In the genomic region with DNA sequence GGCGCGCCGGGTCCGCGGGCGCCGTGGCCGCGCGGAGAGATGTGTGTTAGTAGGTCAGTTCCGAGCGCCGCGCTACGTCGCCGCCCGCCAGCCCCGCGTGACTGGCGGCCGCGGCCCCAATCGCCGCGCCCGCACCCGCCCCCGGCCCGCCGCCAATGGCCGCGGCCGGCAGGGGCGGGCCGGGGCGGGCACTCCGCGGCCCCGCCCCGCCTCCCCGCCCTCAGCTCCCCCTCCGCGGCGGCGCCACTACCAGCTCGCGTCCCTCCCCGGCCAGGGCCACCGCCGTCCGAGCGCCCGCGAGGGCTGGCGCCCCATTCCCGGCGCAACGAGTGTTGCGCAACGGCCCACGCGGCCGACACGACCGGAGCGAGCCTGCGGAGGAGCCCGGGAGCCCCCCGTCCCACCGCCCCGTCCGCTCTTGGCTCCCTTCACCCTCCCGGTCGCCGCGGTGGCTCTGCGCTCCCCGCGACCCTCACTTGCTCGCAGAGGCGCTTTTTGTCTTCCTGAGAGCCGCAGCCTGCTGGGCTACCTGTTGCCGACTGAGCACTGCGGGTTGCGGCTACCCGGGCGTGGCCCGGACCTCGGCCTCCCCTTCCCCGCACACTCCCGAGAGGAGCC, we compare ENCODE assay signal across 1 cellular context.
TF ChIP-seq lines count a peak whose summit lies in the region.

A gene with protein sequence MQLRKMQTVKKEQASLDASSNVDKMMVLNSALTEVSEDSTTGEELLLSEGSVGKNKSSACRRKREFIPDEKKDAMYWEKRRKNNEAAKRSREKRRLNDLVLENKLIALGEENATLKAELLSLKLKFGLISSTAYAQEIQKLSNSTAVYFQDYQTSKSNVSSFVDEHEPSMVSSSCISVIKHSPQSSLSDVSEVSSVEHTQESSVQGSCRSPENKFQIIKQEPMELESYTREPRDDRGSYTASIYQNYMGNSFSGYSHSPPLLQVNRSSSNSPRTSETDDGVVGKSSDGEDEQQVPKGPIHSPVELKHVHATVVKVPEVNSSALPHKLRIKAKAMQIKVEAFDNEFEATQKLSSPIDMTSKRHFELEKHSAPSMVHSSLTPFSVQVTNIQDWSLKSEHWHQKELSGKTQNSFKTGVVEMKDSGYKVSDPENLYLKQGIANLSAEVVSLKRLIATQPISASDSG (minus strand): TSS at position 48 of the 618 bp plus-strand sequence. CDS start 13,098 bp downstream, outside the sequence.

TF ChIP-seq in K562, 482 proteins besides CTCF, POLR2A, EP300 and RAD21 (continued from another document and continues in another):
- TF ChIP-seq, protein P1, sequence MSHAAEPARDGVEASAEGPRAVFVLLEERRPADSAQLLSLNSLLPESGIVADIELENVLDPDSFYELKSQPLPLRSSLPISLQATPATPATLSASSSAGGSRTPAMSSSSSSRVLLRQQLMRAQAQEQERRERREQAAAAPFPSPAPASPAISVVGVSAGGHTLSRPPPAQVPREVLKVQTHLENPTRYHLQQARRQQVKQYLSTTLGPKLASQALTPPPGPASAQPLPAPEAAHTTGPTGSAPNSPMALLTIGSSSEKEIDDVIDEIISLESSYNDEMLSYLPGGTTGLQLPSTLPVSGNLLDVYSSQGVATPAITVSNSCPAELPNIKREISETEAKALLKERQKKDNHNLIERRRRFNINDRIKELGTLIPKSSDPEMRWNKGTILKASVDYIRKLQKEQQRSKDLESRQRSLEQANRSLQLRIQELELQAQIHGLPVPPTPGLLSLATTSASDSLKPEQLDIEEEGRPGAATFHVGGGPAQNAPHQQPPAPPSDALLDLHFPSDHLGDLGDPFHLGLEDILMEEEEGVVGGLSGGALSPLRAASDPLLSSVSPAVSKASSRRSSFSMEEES (CRISPR knock-in tag; IDR thresholded peaks at IDR 0.05), result no peak
- TF ChIP-seq ZNF184 (CRISPR knock-in tag; IDR thresholded peaks at IDR 0.05) (no peak), TCF7L2 (IDR thresholded peaks at IDR 0.05; ENCODE audit: low read depth, low read length) (no peak), L3MBTL2 (IDR thresholded peaks at IDR 0.05) (no peak), PTBP1 (IDR thresholded peaks at IDR 0.05; ENCODE audit: low read depth, low read length) (no peak), EHMT2 (IDR thresholded peaks at IDR 0.05) (no peak), PML (IDR thresholded peaks at IDR 0.05; ENCODE audit: low read length) (peak; percentile 49; the same call in 1 of the 2 replicates), ETV5 (CRISPR knock-in tag; IDR thresholded peaks at IDR 0.05; ENCODE audit: low read depth) (no peak), CEBPG (CRISPR knock-in tag; IDR thresholded peaks at IDR 0.05) (peak; percentile 95), CEBPG (tag; conservative IDR thresholded peaks at IDR 0.05 in 1 of 2, IDR thresholded peaks at IDR 0.05 in 1 of 2) (peak in 1 of 2 experiments; percentile 97; a peak in 1 of 4 replicates), TCF7 (IDR thresholded peaks at IDR 0.05; ENCODE audit: borderline replicate concordance) (0 out of 2 replicates have a peak, but pooled peaks have one; percentile 8), POLR2B (IDR thresholded peaks at IDR 0.05; ENCODE audit: low read depth, partially characterized antibody) (peak; percentile 21), HNRNPL (IDR thresholded peaks at IDR 0.05; ENCODE audit: low read depth, low read length) (0 out of 2 replicates have a peak, but pooled peaks have one; percentile 11), POLR2AphosphoS5 (IDR thresholded peaks at IDR 0.05; ENCODE audit: control insufficient read depth, insufficient read depth, low read depth, low read length) (0 out of 2 replicates have a peak, but pooled peaks have one; percentile 41), ZNF197 (CRISPR knock-in tag; IDR thresholded peaks at IDR 0.05; ENCODE audit: low read depth) (no peak), TRIM24 (IDR thresholded peaks at IDR 0.05) (no peak), FOXP1 (CRISPR knock-in tag; IDR thresholded peaks at IDR 0.05) (no peak), THRAP3 (IDR thresholded peaks at IDR 0.05; ENCODE audit: borderline replicate concordance) (no peak)
- TF ChIP-seq, protein P2, sequence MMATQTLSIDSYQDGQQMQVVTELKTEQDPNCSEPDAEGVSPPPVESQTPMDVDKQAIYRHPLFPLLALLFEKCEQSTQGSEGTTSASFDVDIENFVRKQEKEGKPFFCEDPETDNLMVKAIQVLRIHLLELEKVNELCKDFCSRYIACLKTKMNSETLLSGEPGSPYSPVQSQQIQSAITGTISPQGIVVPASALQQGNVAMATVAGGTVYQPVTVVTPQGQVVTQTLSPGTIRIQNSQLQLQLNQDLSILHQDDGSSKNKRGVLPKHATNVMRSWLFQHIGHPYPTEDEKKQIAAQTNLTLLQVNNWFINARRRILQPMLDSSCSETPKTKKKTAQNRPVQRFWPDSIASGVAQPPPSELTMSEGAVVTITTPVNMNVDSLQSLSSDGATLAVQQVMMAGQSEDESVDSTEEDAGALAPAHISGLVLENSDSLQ (IDR thresholded peaks at IDR 0.05), result no peak
- TF ChIP-seq, protein P3, sequence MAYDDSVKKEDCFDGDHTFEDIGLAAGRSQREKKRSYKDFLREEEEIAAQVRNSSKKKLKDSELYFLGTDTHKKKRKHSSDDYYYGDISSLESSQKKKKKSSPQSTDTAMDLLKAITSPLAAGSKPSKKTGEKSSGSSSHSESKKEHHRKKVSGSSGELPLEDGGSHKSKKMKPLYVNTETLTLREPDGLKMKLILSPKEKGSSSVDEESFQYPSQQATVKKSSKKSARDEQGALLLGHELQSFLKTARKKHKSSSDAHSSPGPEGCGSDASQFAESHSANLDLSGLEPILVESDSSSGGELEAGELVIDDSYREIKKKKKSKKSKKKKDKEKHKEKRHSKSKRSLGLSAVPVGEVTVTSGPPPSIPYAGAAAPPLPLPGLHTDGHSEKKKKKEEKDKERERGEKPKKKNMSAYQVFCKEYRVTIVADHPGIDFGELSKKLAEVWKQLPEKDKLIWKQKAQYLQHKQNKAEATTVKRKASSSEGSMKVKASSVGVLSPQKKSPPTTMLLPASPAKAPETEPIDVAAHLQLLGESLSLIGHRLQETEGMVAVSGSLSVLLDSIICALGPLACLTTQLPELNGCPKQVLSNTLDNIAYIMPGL (CRISPR knock-in tag; IDR thresholded peaks at IDR 0.05), result 0 out of 2 replicates have a peak, but pooled peaks have one; percentile 21
- TF ChIP-seq, protein P4, sequence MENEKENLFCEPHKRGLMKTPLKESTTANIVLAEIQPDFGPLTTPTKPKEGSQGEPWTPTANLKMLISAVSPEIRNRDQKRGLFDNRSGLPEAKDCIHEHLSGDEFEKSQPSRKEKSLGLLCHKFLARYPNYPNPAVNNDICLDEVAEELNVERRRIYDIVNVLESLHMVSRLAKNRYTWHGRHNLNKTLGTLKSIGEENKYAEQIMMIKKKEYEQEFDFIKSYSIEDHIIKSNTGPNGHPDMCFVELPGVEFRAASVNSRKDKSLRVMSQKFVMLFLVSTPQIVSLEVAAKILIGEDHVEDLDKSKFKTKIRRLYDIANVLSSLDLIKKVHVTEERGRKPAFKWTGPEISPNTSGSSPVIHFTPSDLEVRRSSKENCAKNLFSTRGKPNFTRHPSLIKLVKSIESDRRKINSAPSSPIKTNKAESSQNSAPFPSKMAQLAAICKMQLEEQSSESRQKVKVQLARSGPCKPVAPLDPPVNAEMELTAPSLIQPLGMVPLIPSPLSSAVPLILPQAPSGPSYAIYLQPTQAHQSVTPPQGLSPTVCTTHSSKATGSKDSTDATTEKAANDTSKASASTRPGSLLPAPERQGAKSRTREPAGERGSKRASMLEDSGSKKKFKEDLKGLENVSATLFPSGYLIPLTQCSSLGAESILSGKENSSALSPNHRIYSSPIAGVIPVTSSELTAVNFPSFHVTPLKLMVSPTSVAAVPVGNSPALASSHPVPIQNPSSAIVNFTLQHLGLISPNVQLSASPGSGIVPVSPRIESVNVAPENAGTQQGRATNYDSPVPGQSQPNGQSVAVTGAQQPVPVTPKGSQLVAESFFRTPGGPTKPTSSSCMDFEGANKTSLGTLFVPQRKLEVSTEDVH (IDR thresholded peaks at IDR 0.05; ENCODE audit: low read depth, partially characterized antibody), result no peak
- TF ChIP-seq, protein P5, sequence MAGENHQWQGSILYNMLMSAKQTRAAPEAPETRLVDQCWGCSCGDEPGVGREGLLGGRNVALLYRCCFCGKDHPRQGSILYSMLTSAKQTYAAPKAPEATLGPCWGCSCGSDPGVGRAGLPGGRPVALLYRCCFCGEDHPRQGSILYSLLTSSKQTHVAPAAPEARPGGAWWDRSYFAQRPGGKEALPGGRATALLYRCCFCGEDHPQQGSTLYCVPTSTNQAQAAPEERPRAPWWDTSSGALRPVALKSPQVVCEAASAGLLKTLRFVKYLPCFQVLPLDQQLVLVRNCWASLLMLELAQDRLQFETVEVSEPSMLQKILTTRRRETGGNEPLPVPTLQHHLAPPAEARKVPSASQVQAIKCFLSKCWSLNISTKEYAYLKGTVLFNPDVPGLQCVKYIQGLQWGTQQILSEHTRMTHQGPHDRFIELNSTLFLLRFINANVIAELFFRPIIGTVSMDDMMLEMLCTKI (IDR thresholded peaks at IDR 0.05; ENCODE audit: partially characterized antibody), result no peak
- TF ChIP-seq, protein P6, sequence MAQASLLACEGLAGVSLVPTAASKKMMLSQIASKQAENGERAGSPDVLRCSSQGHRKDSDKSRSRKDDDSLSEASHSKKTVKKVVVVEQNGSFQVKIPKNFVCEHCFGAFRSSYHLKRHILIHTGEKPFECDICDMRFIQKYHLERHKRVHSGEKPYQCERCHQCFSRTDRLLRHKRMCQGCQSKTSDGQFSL (CRISPR knock-in tag; IDR thresholded peaks at IDR 0.05), result peak; percentile 52
- TF ChIP-seq, protein P6 (tag; IDR thresholded peaks at IDR 0.05), result 0 out of 4 replicates have a peak, but pooled peaks of 1 of the 2 experiments have one; percentile 54
- TF ChIP-seq, protein P7, sequence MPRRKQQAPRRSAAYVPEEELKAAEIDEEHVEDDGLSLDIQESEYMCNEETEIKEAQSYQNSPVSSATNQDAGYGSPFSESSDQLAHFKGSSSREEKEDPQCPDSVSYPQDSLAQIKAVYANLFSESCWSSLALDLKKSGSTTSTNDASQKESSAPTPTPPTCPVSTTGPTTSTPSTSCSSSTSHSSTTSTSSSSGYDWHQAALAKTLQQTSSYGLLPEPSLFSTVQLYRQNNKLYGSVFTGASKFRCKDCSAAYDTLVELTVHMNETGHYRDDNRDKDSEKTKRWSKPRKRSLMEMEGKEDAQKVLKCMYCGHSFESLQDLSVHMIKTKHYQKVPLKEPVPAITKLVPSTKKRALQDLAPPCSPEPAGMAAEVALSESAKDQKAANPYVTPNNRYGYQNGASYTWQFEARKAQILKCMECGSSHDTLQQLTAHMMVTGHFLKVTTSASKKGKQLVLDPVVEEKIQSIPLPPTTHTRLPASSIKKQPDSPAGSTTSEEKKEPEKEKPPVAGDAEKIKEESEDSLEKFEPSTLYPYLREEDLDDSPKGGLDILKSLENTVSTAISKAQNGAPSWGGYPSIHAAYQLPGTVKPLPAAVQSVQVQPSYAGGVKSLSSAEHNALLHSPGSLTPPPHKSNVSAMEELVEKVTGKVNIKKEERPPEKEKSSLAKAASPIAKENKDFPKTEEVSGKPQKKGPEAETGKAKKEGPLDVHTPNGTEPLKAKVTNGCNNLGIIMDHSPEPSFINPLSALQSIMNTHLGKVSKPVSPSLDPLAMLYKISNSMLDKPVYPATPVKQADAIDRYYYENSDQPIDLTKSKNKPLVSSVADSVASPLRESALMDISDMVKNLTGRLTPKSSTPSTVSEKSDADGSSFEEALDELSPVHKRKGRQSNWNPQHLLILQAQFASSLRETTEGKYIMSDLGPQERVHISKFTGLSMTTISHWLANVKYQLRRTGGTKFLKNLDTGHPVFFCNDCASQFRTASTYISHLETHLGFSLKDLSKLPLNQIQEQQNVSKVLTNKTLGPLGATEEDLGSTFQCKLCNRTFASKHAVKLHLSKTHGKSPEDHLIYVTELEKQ (CRISPR knock-in tag; IDR thresholded peaks at IDR 0.05), result no peak
- TF ChIP-seq, protein P8, sequence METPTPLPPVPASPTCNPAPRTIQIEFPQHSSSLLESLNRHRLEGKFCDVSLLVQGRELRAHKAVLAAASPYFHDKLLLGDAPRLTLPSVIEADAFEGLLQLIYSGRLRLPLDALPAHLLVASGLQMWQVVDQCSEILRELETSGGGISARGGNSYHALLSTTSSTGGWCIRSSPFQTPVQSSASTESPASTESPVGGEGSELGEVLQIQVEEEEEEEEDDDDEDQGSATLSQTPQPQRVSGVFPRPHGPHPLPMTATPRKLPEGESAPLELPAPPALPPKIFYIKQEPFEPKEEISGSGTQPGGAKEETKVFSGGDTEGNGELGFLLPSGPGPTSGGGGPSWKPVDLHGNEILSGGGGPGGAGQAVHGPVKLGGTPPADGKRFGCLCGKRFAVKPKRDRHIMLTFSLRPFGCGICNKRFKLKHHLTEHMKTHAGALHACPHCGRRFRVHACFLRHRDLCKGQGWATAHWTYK (CRISPR knock-in tag; IDR thresholded peaks at IDR 0.05), result 0 out of 2 replicates have a peak, but pooled peaks have one; percentile 38
- TF ChIP-seq, protein P9, sequence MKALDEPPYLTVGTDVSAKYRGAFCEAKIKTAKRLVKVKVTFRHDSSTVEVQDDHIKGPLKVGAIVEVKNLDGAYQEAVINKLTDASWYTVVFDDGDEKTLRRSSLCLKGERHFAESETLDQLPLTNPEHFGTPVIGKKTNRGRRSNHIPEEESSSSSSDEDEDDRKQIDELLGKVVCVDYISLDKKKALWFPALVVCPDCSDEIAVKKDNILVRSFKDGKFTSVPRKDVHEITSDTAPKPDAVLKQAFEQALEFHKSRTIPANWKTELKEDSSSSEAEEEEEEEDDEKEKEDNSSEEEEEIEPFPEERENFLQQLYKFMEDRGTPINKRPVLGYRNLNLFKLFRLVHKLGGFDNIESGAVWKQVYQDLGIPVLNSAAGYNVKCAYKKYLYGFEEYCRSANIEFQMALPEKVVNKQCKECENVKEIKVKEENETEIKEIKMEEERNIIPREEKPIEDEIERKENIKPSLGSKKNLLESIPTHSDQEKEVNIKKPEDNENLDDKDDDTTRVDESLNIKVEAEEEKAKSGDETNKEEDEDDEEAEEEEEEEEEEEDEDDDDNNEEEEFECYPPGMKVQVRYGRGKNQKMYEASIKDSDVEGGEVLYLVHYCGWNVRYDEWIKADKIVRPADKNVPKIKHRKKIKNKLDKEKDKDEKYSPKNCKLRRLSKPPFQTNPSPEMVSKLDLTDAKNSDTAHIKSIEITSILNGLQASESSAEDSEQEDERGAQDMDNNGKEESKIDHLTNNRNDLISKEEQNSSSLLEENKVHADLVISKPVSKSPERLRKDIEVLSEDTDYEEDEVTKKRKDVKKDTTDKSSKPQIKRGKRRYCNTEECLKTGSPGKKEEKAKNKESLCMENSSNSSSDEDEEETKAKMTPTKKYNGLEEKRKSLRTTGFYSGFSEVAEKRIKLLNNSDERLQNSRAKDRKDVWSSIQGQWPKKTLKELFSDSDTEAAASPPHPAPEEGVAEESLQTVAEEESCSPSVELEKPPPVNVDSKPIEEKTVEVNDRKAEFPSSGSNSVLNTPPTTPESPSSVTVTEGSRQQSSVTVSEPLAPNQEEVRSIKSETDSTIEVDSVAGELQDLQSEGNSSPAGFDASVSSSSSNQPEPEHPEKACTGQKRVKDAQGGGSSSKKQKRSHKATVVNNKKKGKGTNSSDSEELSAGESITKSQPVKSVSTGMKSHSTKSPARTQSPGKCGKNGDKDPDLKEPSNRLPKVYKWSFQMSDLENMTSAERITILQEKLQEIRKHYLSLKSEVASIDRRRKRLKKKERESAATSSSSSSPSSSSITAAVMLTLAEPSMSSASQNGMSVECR (CRISPR knock-in tag; IDR thresholded peaks at IDR 0.05), result no peak
